In the genomic region with DNA sequence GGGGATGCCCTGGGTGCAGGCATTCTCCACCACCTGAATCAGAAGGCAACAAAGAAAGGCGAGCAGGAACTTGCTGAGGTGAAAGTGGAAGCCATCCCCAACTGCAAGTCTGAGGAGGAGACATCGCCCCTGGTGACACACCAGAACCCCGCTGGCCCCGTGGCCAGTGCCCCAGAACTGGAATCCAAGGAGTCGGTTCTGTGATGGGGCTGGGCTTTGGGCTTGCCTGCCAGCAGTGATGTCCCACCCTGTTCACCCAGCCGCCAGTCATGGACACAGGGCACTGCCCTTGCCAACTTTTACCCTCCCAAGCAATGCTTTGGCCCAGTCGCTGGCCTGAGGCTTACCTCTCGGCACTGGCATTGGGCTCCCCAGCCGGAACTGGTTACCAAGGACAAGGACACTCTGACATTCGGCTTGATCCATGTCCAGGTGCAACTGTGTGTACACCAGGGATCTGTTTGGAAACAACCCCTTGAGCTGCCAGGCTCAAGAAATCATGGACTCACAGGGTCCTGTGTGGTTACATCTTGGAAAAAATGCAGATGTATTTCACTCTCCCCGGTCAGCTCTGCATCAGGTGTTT, we compare ENCODE assay signal across 26 cellular contexts.
"Had no signal": no experiment of that assay in that cellular context is flagged by ENCODE, and none has a peak within 500 bp of the region (broad histone marks: within the 10 kb centered on the region; RNA-seq: fewer than 3 reads in every experiment).

No MANE protein-coding gene starts in this region.

- H3K9me3 Mint-ChIP-seq: immature natural killer cell, naive B cell, nephron, type B pancreatic cell had no signal

- H3K4me3 Mint-ChIP-seq: immature natural killer cell, naive B cell, nephron, type B pancreatic cell had no signal

- H3K27ac Mint-ChIP-seq: immature natural killer cell, nephron had no signal

- H3K4me1 ChIP-seq: esophagus muscularis mucosa, gastroesophageal sphincter, parathyroid adenoma, prostate gland had no signal

- FAIRE-seq: endometrium, keratinocyte, urothelium cell line had no signal

- H3K36me3 ChIP-seq: prostate gland had no signal

- H3K27me3 Mint-ChIP-seq: naive B cell, type B pancreatic cell had no signal

- H3K27me3 ChIP-seq: esophagus muscularis mucosa, gastroesophageal sphincter, left lung, spleen, stomach had no signal

- H3K9ac ChIP-seq: parathyroid adenoma had no signal

- H3K9me3 ChIP-seq: esophagus muscularis mucosa, gastroesophageal sphincter, left lung, prostate gland, spleen, stomach had no signal

- H2AFZ ChIP-seq: parathyroid adenoma had no signal

- DNase-seq: effector memory CD4-positive, alpha-beta T cell; glutamatergic neuron; immature natural killer cell; left lung; mesenchymal stem cell; naive B cell; retina; spleen; stimulated activated CD4-positive, alpha-beta T cell treated with anti-CD3 and anti-CD28 coated beads, Interleukin-15, amount 100 ng/mL, for 24 hours; stimulated activated CD4-positive, alpha-beta T cell treated with anti-CD3 and anti-CD28 coated beads, Interleukin-1b, Interleukin-23, amount 100 ng/mL, for 48 hours; stimulated activated CD4-positive, alpha-beta T cell treated with anti-CD3 and anti-CD28 coated beads, Interleukin-4, amount 100 ng/mL, for 24 hours; stimulated activated naive CD4-positive, alpha-beta T cell; stomach; substantia nigra had no signal

- H3K79me2 ChIP-seq: parathyroid adenoma had no signal

- H3K27ac ChIP-seq: epithelial cell of prostate, esophagus muscularis mucosa, gastroesophageal sphincter, left lung, parathyroid adenoma, prostate gland, stomach had no signal

- H3K4me1 Mint-ChIP-seq: nephron had no signal

- H3K4me3 ChIP-seq: esophagus muscularis mucosa, gastroesophageal sphincter, left lung, lung, prostate gland, spleen, stomach had no signal

- ATAC-seq: gastroesophageal sphincter, left lung, sciatic nerve had no signal
